Comparison of ENCODE assay signal across 24 cellular contexts in the genomic region with DNA sequence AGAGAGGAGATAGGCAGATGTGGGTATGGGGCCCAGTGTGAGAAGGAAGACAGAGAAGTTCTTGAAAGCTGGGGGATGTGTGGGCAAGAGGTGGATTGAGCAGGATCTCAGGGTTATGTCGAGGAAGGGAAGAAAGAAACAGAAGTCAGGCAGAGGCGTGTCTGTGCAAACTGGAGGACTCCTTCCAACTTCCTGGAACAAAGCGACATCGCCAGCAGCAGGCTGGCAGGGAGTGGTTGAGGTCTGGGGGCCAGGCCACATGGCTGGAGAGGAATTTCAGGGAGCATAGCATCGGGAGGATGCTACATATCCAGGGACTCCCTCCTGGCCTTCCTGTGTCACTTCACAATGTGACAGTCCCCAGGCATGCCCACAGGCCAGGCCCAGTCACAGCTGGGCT. TPM values are rescaled to one million over a fixed set of nuclear protein-coding genes. Genes with fewer than 3 reads are reported as not detected.
A peak's percentile ranks its signal among the peaks of the same experiment; 100 is the strongest.
DNase-seq lines count a peak whose midpoint lies in the region; ATAC-seq and TF ChIP-seq lines count a peak whose summit lies in the region.
"Had no signal": no experiment of that assay in that cellular context is flagged by ENCODE, and none has a peak within 500 bp of the region (broad histone marks: within the 10 kb centered on the region; RNA-seq: fewer than 3 reads in every experiment).

No MANE protein-coding gene starts in this region.

- H3K9me2 ChIP-seq in GM23338 (ENCODE audit: insufficient read depth): 0 out of 2 replicates have a peak, but pooled peaks cover 2% of the 10 kb centered on the region

- H3K4me1 ChIP-seq in heart left ventricle (peaks cover 3 to 53% (median 45%) of the 10 kb centered on the region in 12 donors), stomach (peaks cover 42 to 61% (median 55%) of the 10 kb centered on the region in 4 donors), GM23338 (ENCODE audit: insufficient read depth) (peaks cover 4% of the 10 kb centered on the region; the same call in 1 of the 2 replicates)
- H3K4me1 ChIP-seq: BE2C had no signal

- no peak for ATAC-seq in heart left ventricle
- no peak for ATAC-seq in GM23338
- ATAC-seq in GM18502 (IDR thresholded peaks at IDR 0.05; ENCODE audit: poor library complexity, unreplicated experiment): no peak
- ATAC-seq: activated naive CD4-positive, alpha-beta T cell treated with anti-CD3 and anti-CD28 coated beads, Interleukin-2, amount 50 U/mL, for 72 hours had no signal

- H3F3A ChIP-seq in GM23338 (replicated peaks; ENCODE audit: low read depth): no peaks in the 10 kb centered on the region

- 68 to 77% (median 74%) methylated on average over 5 of the region's 5 CpGs for WGBS in heart left ventricle, 4 donors
- 24 to 60% (median 38%) methylated on average over 5 of the region's 5 CpGs for WGBS in stomach, 5 donors

- no peaks in the 10 kb centered on the region for H3K9me3 Mint-ChIP-seq in mesothelial cell of epicardium
- no peaks in the 10 kb centered on the region for H3K9me3 Mint-ChIP-seq in GM23338
- H3K9me3 Mint-ChIP-seq: activated CD4-positive, alpha-beta T cell treated with anti-CD3 and anti-CD28 coated beads, Interleukin-2, amount 10 ng/mL, durations not matched to agents 24 days and 14 days; activated naive CD4-positive, alpha-beta T cell treated with anti-CD3 and anti-CD28 coated beads, Interleukin-2, amount 50 U/mL, for 72 hours; activated T-helper 1 cell treated with anti-CD3 and anti-CD28 coated beads, Interleukin-12 subunit alpha, Interleukin-12 subunit beta, Interleukin-2, Interleukin-4 antibody, amounts not matched to agents 30 ng/mL and 10 ng/mL and 1 ng/mL, durations not matched to agents 14 hours and 24 hours and 36 hours had no signal

- TF ChIP-seq CTCF in heart left ventricle (IDR thresholded peaks at IDR 0.05) (no peak), mesothelial cell of epicardium (IDR thresholded peaks at IDR 0.05; ENCODE audit: unreplicated experiment) (no peak), stomach (IDR thresholded peaks at IDR 0.05) (no peak), GM23338 (conservative IDR thresholded peaks at IDR 0.05; ENCODE audit: low read depth in 2 of 2) (no peak)

- no peak overlapping the region for H3K4me2 ChIP-seq in GM23338
- H3K4me2 ChIP-seq: KMS-11 had no signal

- H3K27ac ChIP-seq in heart left ventricle (peak overlapping the region in 10 of 12 donors; percentile 82 to 94 (median 89)), cingulate gyrus (ENCODE audit: low read depth, low read length) (peak overlapping the region; percentile 4), stomach (peak overlapping the region; percentile 81 to 90 (median 83)), GM23338 (ENCODE audit: low read depth) (no peak overlapping the region)
- H3K27ac ChIP-seq: ascending aorta, KMS-11, spleen had no signal

- H3K4me3 Mint-ChIP-seq in mesothelial cell of epicardium (no peak overlapping the region), GM23338 (no peak overlapping the region)
- H3K4me3 Mint-ChIP-seq: activated CD4-positive, alpha-beta T cell treated with anti-CD3 and anti-CD28 coated beads, Interleukin-2, amount 10 ng/mL, durations not matched to agents 24 days and 14 days; activated T-helper 1 cell treated with anti-CD3 and anti-CD28 coated beads, Interleukin-12 subunit alpha, Interleukin-12 subunit beta, Interleukin-2, Interleukin-4 antibody, amounts not matched to agents 30 ng/mL and 10 ng/mL and 1 ng/mL, durations not matched to agents 14 hours and 24 hours and 36 hours had no signal

- no peak for TF ChIP-seq EP300 in stomach (IDR thresholded peaks at IDR 0.05)

- DNase-seq in heart left ventricle (no peak), cardiac septum (ENCODE audit: low spot score) (no peak), mesothelial cell of epicardium (ENCODE audit: low spot score in 2 of 2, unreplicated experiment in 2 of 2) (no peak), stomach (peak; percentile 77), GM23338 (ENCODE audit: low spot score) (no peak), NCI-H526 treated with DMSO at 0.1 percent for 48 hours (lab: John Stamatoyannopoulos, UW) (no peak)
- DNase-seq: activated CD4-positive, alpha-beta T cell treated with anti-CD3 and anti-CD28 coated beads, Interleukin-2, amount 10 ng/mL, durations not matched to agents 24 days and 14 days; BE2C; COR-L47; midbrain; MV-4-11; NCI-H187; NCI-H774; psoas muscle; SHP77; spleen; stimulated activated CD4-positive, alpha-beta T cell treated with anti-CD3 and anti-CD28 coated beads, Interleukin-4, amount 100 ng/mL, for 24 hours had no signal

- H3K27me3 ChIP-seq in heart left ventricle: no peaks in the 10 kb centered on the region
- no peaks in the 10 kb centered on the region for H3K27me3 ChIP-seq in stomach
- no peaks in the 10 kb centered on the region for H3K27me3 ChIP-seq in GM23338 (ENCODE audit: insufficient read depth)
- H3K27me3 ChIP-seq: ascending aorta, BE2C had no signal

- no peaks in the 10 kb centered on the region for H3K79me2 ChIP-seq in GM23338 (replicated peaks; ENCODE audit: insufficient read depth)

- no peak overlapping the region for H2AFZ ChIP-seq in GM23338

- H3K27ac Mint-ChIP-seq in mesothelial cell of epicardium: peak overlapping the region; percentile 62
- no peak overlapping the region for H3K27ac Mint-ChIP-seq in GM23338
- H3K27ac Mint-ChIP-seq: activated CD4-positive, alpha-beta T cell treated with anti-CD3 and anti-CD28 coated beads, Interleukin-2, amount 10 ng/mL, durations not matched to agents 24 days and 14 days; activated T-helper 1 cell treated with anti-CD3 and anti-CD28 coated beads, Interleukin-12 subunit alpha, Interleukin-12 subunit beta, Interleukin-2, Interleukin-4 antibody, amounts not matched to agents 30 ng/mL and 10 ng/mL and 1 ng/mL, durations not matched to agents 14 hours and 24 hours and 36 hours had no signal

- H4K20me1 ChIP-seq in GM23338 (replicated peaks; ENCODE audit: insufficient read depth): no peaks in the 10 kb centered on the region

- H3K27me3 Mint-ChIP-seq in mesothelial cell of epicardium (ENCODE audit: low read depth): no peaks in the 10 kb centered on the region
- H3K27me3 Mint-ChIP-seq in GM23338 (ENCODE audit: insufficient read depth, low read depth, poor library complexity): peaks cover 9% of the 10 kb centered on the region

- H3K9me3 ChIP-seq in heart left ventricle (no peaks in the 10 kb centered on the region), stomach (no peaks in the 10 kb centered on the region)
- H3K9me3 ChIP-seq: ascending aorta, BE2C, psoas muscle, spleen had no signal

- H3K36me3 ChIP-seq in heart left ventricle (peaks cover 0 to 30% (median 14%) of the 10 kb centered on the region in 9 donors), stomach (peaks cover 4 to 37% (median 35%) of the 10 kb centered on the region in 4 donors), GM23338 (ENCODE audit: insufficient read depth) (peaks cover 8% of the 10 kb centered on the region)
- H3K36me3 ChIP-seq: BE2C, spleen had no signal

- intact Hi-C loops in heart left ventricle (cut with DNase I): no loop called here
- intact Hi-C loops in cardiac septum (cut with DNase I): no loop called here
- intact Hi-C loops in stomach (cut with DNase I; ENCODE audit: low total_unique reads): no loop called here

- H3K36me3 Mint-ChIP-seq in mesothelial cell of epicardium (peaks cover 23% of the 10 kb centered on the region), GM23338 (ENCODE audit: low read depth) (peaks cover 63% of the 10 kb centered on the region)
- H3K36me3 Mint-ChIP-seq: activated naive CD4-positive, alpha-beta T cell treated with anti-CD3 and anti-CD28 coated beads, Interleukin-2, amount 50 U/mL, for 72 hours had no signal

- TF ChIP-seq POLR2A in heart left ventricle (IDR thresholded peaks at IDR 0.05): no peak
- no peak for TF ChIP-seq POLR2A in stomach (IDR thresholded peaks at IDR 0.05)

- H3K4me3 ChIP-seq in heart left ventricle (no peak overlapping the region), stomach (no peak overlapping the region), GM23338 (no peak overlapping the region)
- H3K4me3 ChIP-seq: ascending aorta, spleen had no signal

- H3K4me1 Mint-ChIP-seq in mesothelial cell of epicardium (peaks cover 42% of the 10 kb centered on the region), GM23338 (peaks cover 27% of the 10 kb centered on the region)
- H3K4me1 Mint-ChIP-seq: activated CD4-positive, alpha-beta T cell treated with anti-CD3 and anti-CD28 coated beads, Interleukin-2, amount 10 ng/mL, durations not matched to agents 24 days and 14 days had no signal

TF ChIP-seq in GM23338, 12 proteins besides CTCF, POLR2A, EP300 and RAD21 (continues in another document):
- no peak for TF ChIP-seq POLR2AphosphoS5 (IDR thresholded peaks at IDR 0.05; ENCODE audit: low read depth)

RNA-seq across cellular contexts. Expression of a gene that starts 42.9 kb away (rescaled TPM):
- 1,000 to 10,000 TPM in 2 of 9 donors, 100 to 1,000 TPM in 7; 359 to 1,065 (median 670) TPM for total RNA-seq in heart left ventricle
- polyA plus RNA-seq in heart left ventricle: 100 to 1,000 TPM; 280 to 506 TPM
- 658 TPM for total RNA-seq in cardiac septum
- 3.3 to 3.9 TPM (median 3.8 TPM) in 3 replicates for total RNA-seq in mesothelial cell of epicardium
- total RNA-seq in stomach: 10 to 100 TPM in 4 of 5 donors, not detected in 1; 15.2 to 59.8 (median 33.2) TPM
- 10 to 100 TPM in 2 of 3 donors, 1 to 10 TPM in 1; 9.4 to 31.3 (median 13.5) TPM for polyA plus RNA-seq in stomach
- 0.66 and 1.5 TPM in 2 replicates for total RNA-seq in GM23338 (2014; rRNA removed; shearing (Covaris generic))
- polyA plus RNA-seq in GM23338 (2016; fragmentation: Nextera tagmentation; extraction: Ambion mirVana): 1.0 and 1.1 TPM in 2 replicates
- total RNA-seq: activated CD4-positive, alpha-beta T cell treated with anti-CD3 and anti-CD28 coated beads, Interleukin-2, amount 10 ng/mL, durations not matched to agents 24 days and 14 days; activated T-helper 1 cell treated with anti-CD3 and anti-CD28 coated beads, Interleukin-12 subunit alpha, Interleukin-12 subunit beta, Interleukin-2, Interleukin-4 antibody, amounts not matched to agents 30 ng/mL and 10 ng/mL and 1 ng/mL, durations not matched to agents 14 hours and 24 hours and 36 hours had no signal
- polyA plus RNA-seq: neural cell had no signal

Comparison
In these comparisons a context has a peak if more than half of its experiments do, and no peak if none do; other contexts are left out.
1. RNA of a gene that starts 42.9 kb away (total RNA-seq): 359 to 1,065 TPM in heart left ventricle and 658 TPM in cardiac septum (single experiment); 15.2 to 59.8 TPM in stomach, 3.3 to 3.9 TPM in mesothelial cell of epicardium and 0.66 to 1.5 TPM in GM23338; every median in the first group is over 4 times any median in the second.